Comparison of ENCODE assay signal across 18 cellular contexts in the genomic region with DNA sequence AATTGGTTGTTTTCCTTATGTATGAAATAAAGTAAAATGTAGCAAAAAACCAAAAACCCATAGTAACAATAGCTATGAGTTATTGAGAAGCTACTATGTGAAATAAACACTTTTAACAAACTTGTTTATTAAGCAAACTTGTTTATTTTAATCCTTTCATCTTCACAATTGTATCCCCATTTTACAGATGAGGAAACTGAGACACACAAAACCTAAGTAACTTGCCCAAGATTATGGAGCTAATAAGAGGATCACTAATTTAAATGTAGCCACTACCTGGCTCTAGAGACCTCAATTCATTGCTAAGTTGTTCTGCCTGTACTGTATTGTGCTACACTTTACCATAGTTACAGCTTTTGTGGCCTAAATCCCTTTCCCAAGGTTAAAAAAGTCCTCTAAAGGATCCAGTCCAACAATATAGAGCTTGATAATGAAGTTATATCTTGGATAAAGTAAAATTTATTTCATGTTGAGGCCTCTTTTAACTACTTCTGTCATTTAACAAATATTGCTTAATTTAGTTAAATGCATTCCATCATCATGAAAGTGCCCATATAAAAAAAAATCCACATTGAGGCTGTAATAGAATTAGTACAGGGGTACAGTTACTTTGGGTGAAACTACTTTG. TPM values are rescaled to one million over a fixed set of nuclear protein-coding genes. Genes with fewer than 3 reads are reported as not detected.
DNase-seq lines count a peak whose midpoint lies in the region; ATAC-seq and TF ChIP-seq lines count a peak whose summit lies in the region.
"Had no signal": no experiment of that assay in that cellular context is flagged by ENCODE, and none has a peak within 500 bp of the region (broad histone marks: within the 10 kb centered on the region; RNA-seq: fewer than 3 reads in every experiment).

No MANE protein-coding gene starts in this region.

- H3K9me2 ChIP-seq in SK-N-SH, result no peaks in the 10 kb centered on the region

- H3K9me3 Mint-ChIP-seq in WTC11, result no peaks in the 10 kb centered on the region
- no peaks in the 10 kb centered on the region for H3K9me3 Mint-ChIP-seq in CD8-positive, alpha-beta T cell
- H3K9me3 Mint-ChIP-seq: CD8-positive, alpha-beta memory T cell; H9 had no signal

- no peak for TF ChIP-seq EP300 in SK-N-SH (IDR thresholded peaks at IDR 0.05; ENCODE audit: borderline replicate concordance in 1 of 2, low read depth in 1 of 2, low read length in 1 of 2)

- H4K20me1 ChIP-seq in SK-N-SH (ENCODE audit: insufficient read depth), result no peaks in the 10 kb centered on the region
- H4K20me1 ChIP-seq: BLaER1 treated with 17β-estradiol and CSF1 and Interleukin-3, amounts not matched to agents 10 nM and 100 nM had no signal

- no peaks in the 10 kb centered on the region for H3K36me3 Mint-ChIP-seq in WTC11
- H3K36me3 Mint-ChIP-seq in CD8-positive, alpha-beta T cell, result no peaks in the 10 kb centered on the region
- H3K36me3 Mint-ChIP-seq: CD8-positive, alpha-beta memory T cell had no signal

- H3K4me3 ChIP-seq in SK-N-SH (ENCODE audit: low read depth in 2 of 2, low read length in 1 of 2) (no peak overlapping the region), right atrium auricular region (no peak overlapping the region), gastrocnemius medialis (no peak overlapping the region)
- H3K4me3 ChIP-seq in CD8-positive, alpha-beta T cell (ENCODE audit: low read depth, low read length), result no peak overlapping the region
- H3K4me3 ChIP-seq: BLaER1 treated with 17β-estradiol and CSF1 and Interleukin-3, amounts not matched to agents 10 nM and 100 nM had no signal

- H2AFZ ChIP-seq in SK-N-SH (ENCODE audit: low read depth), result no peak overlapping the region

- TF ChIP-seq CTCF in SK-N-SH (IDR thresholded peaks at IDR 0.05) (no peak), right atrium auricular region (IDR thresholded peaks at IDR 0.05) (no peak), WTC11 (IDR thresholded peaks at IDR 0.05) (no peak), gastrocnemius medialis (IDR thresholded peaks at IDR 0.05 in 4 of 5, conservative IDR thresholded peaks at IDR 0.05 in 1 of 5) (no peak)
- TF ChIP-seq CTCF in CD8-positive, alpha-beta T cell (IDR thresholded peaks at IDR 0.05), result no peak

- DNase-seq in SK-N-SH (no peak), right atrium auricular region (ENCODE audit: low spot score) (no peak), Right ventricle myocardium superior (no peak), WTC11 (ENCODE audit: low spot score) (no peak), gastrocnemius medialis (no peak)
- no peak for DNase-seq in CD8-positive, alpha-beta T cell
- DNase-seq: CD8-positive, alpha-beta memory T cell; COR-L47; DMS 273 treated with DMSO at 0.1 percent for 48 hours; DND-41; EL; GOT3; H9 had no signal

- H3K27me3 ChIP-seq in SK-N-SH (ENCODE audit: insufficient read depth), result no peaks in the 10 kb centered on the region
- no peaks in the 10 kb centered on the region for H3K27me3 ChIP-seq in right atrium auricular region
- no peaks in the 10 kb centered on the region for H3K27me3 ChIP-seq in gastrocnemius medialis
- no peaks in the 10 kb centered on the region for H3K27me3 ChIP-seq in CD8-positive, alpha-beta T cell (ENCODE audit: insufficient read depth, low read length)
- H3K27me3 ChIP-seq: BLaER1 treated with 17β-estradiol and CSF1 and Interleukin-3, amounts not matched to agents 10 nM and 100 nM had no signal

- H3K36me3 ChIP-seq in SK-N-SH (replicated peaks in 1 of 2; ENCODE audit: control insufficient read depth in 1 of 2, insufficient read depth in 2 of 2, low read length in 1 of 2) (no peaks in the 10 kb centered on the region), right atrium auricular region (no peaks in the 10 kb centered on the region), gastrocnemius medialis (no peaks in the 10 kb centered on the region)
- H3K36me3 ChIP-seq in CD8-positive, alpha-beta T cell (ENCODE audit: insufficient read depth, low read length), result no peaks in the 10 kb centered on the region

- H3K4me3 Mint-ChIP-seq in WTC11, result no peak overlapping the region
- no peak overlapping the region for H3K4me3 Mint-ChIP-seq in CD8-positive, alpha-beta T cell
- H3K4me3 Mint-ChIP-seq: B cell; CD8-positive, alpha-beta memory T cell; H9 had no signal

- CTCF ChIA-PET in SK-N-SH (lab: Yijun Ruan, JAX) (interaction anchor here (1.0 to 1.4 kb wide), 2 partner anchors 9 to 28 kb away, joined by 3 to 4 read pairs; no protein-coding TSS in a partner anchor), WTC11 (lab: Charles Lee) (no interaction called here)
- CTCF ChIA-PET in CD8-positive, alpha-beta T cell (lab: Charles Lee), result no interaction called here

- no peak for TF ChIP-seq RAD21 in SK-N-SH (IDR thresholded peaks at IDR 0.05; ENCODE audit: low read length)

- intact Hi-C loops in Right ventricle myocardium superior (cut with DNase I), result no loop called here
- intact Hi-C loops in gastrocnemius medialis (cut with DNase I; ENCODE audit: low total_unique reads), result loop anchor here (10.0 kb wide), 1 partner anchor 763 kb away; the partner anchor contains the start of gene SERINC5
- intact Hi-C loops in CD8-positive, alpha-beta T cell (cut with DNase I, micrococcal nuclease), result no loop called here

- peaks cover 38% of the 10 kb centered on the region for H3K4me1 Mint-ChIP-seq in WTC11
- H3K4me1 Mint-ChIP-seq in CD8-positive, alpha-beta T cell (ENCODE audit: low read depth), result no peaks in the 10 kb centered on the region
- H3K4me1 Mint-ChIP-seq: B cell; CD8-positive, alpha-beta memory T cell had no signal

- H3K27me3 Mint-ChIP-seq in WTC11 (ENCODE audit: low read depth), result no peaks in the 10 kb centered on the region
- peaks cover 2% of the 10 kb centered on the region for H3K27me3 Mint-ChIP-seq in CD8-positive, alpha-beta T cell (ENCODE audit: low read depth)

- no peaks in the 10 kb centered on the region for H3F3A ChIP-seq in SK-N-SH (replicated peaks; ENCODE audit: insufficient read depth)

- H3K27ac Mint-ChIP-seq in WTC11, result peak overlapping the region; percentile 80; the same call in 1 of the 2 replicates
- no peak overlapping the region for H3K27ac Mint-ChIP-seq in CD8-positive, alpha-beta T cell
- H3K27ac Mint-ChIP-seq: B cell; CD8-positive, alpha-beta memory T cell had no signal

- TF ChIP-seq POLR2A in gastrocnemius medialis (IDR thresholded peaks at IDR 0.05), result no peak

- in situ Hi-C loops in gastrocnemius medialis (cut with MboI; ENCODE audit: low sequenced_read_pairs in 4 of 4), result no loop called here

- no peak overlapping the region for H3K27ac ChIP-seq in SK-N-SH (ENCODE audit: low read depth in 2 of 2, low read length in 1 of 2)
- peak overlapping the region; percentile 47 to 83 for H3K27ac ChIP-seq in right atrium auricular region
- H3K27ac ChIP-seq in gastrocnemius medialis, result peak overlapping the region; percentile 62 to 83 (median 74)
- H3K27ac ChIP-seq in CD8-positive, alpha-beta T cell (ENCODE audit: low read depth, low read length), result no peak overlapping the region
- H3K27ac ChIP-seq: 22Rv1; BLaER1 treated with 17β-estradiol and CSF1 and Interleukin-3, amounts not matched to agents 10 nM and 100 nM had no signal

- peak; percentile 71 for ATAC-seq in SK-N-SH treated with all-trans-retinoic acid at 6 μM for 48 hours
- no peak for ATAC-seq in Right ventricle myocardium superior (ENCODE audit: poor library complexity)
- no peak for ATAC-seq in WTC11
- no peak for ATAC-seq in gastrocnemius medialis
- ATAC-seq in GM18858 (IDR thresholded peaks at IDR 0.05; ENCODE audit: unreplicated experiment), result no peak
- no peak for ATAC-seq in CD8-positive, alpha-beta T cell

- H3K9me3 ChIP-seq in SK-N-SH (no peaks in the 10 kb centered on the region), right atrium auricular region (no peaks in the 10 kb centered on the region), gastrocnemius medialis (no peaks in the 10 kb centered on the region)
- no peaks in the 10 kb centered on the region for H3K9me3 ChIP-seq in CD8-positive, alpha-beta T cell (ENCODE audit: low read length)

- H3K4me2 ChIP-seq in SK-N-SH, result no peak overlapping the region
- H3K4me2 ChIP-seq: BLaER1 treated with 17β-estradiol and CSF1 and Interleukin-3, amounts not matched to agents 10 nM and 100 nM had no signal

- H3K4me1 ChIP-seq in SK-N-SH (ENCODE audit: control insufficient read depth in 1 of 2, insufficient read depth in 2 of 2, low read depth in 1 of 2, low read length in 1 of 2), result peaks cover 0 to 3% of the 10 kb centered on the region in 2 experiments; a peak in 1 of 4 replicates
- peaks cover 0 to 15% of the 10 kb centered on the region in 2 donors for H3K4me1 ChIP-seq in right atrium auricular region
- peaks cover 39 to 51% of the 10 kb centered on the region in 2 donors for H3K4me1 ChIP-seq in gastrocnemius medialis
- no peaks in the 10 kb centered on the region for H3K4me1 ChIP-seq in CD8-positive, alpha-beta T cell (ENCODE audit: insufficient read depth, low read length)
- H3K4me1 ChIP-seq: BLaER1 treated with 17β-estradiol and CSF1 and Interleukin-3, amounts not matched to agents 10 nM and 100 nM had no signal

- peaks cover 3% of the 10 kb centered on the region; the same call in 1 of the 2 replicates for H3K79me2 ChIP-seq in SK-N-SH (ENCODE audit: insufficient read depth)

- H3K9ac ChIP-seq in SK-N-SH, result no peak overlapping the region
- H3K9ac ChIP-seq: BLaER1 treated with 17β-estradiol and CSF1 and Interleukin-3, amounts not matched to agents 10 nM and 100 nM had no signal

- POLR2A ChIA-PET in SK-N-SH (lab: Yijun Ruan, JAX) (no interaction called here), WTC11 (lab: Charles Lee) (no interaction called here)
- POLR2A ChIA-PET in CD8-positive, alpha-beta T cell (lab: Charles Lee), result no interaction called here

TF ChIP-seq in SK-N-SH treated with all-trans-retinoic acid at 6 μM for 48 hours, 23 proteins besides CTCF, POLR2A, EP300 and RAD21 (continues in another document):
- no peak for TF ChIP-seq ZFP30 (CRISPR knock-in tag; IDR thresholded peaks at IDR 0.05)
- no peak for TF ChIP-seq ZFP3 (CRISPR knock-in tag; IDR thresholded peaks at IDR 0.05)

TF ChIP-seq in WTC11, 78 proteins besides CTCF, POLR2A, EP300 and RAD21 (continues in another document):
- TF ChIP-seq, protein P1, sequence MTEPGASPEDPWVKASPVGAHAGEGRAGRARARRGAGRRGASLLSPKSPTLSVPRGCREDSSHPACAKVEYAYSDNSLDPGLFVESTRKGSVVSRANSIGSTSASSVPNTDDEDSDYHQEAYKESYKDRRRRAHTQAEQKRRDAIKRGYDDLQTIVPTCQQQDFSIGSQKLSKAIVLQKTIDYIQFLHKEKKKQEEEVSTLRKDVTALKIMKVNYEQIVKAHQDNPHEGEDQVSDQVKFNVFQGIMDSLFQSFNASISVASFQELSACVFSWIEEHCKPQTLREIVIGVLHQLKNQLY (CRISPR knock-in tag; IDR thresholded peaks at IDR 0.05), result no peak

RNA-seq across cellular contexts. Expression of gene HOMER1, which starts 22.1 kb away (rescaled TPM):
- 2.2 and 2.9 TPM in 2 replicates for polyA plus RNA-seq in SK-N-SH (2012; rRNA removed)
- 3.5 and 5.0 TPM in 2 replicates for polyA plus RNA-seq in SK-N-SH (2012; cell fraction: cytosol; rRNA removed)
- polyA plus RNA-seq in SK-N-SH (2012; cell fraction: nucleus; rRNA removed), result 1.1 and 1.7 TPM in 2 replicates
- total RNA-seq in right atrium auricular region, result 10 to 100 TPM; 30.1 to 31.4 TPM
- 52.6 TPM for total RNA-seq in Right ventricle myocardium superior
- total RNA-seq in WTC11 (2021), result 32.1 to 37.6 TPM (median 35.5 TPM) in 3 replicates
- 10 to 100 TPM; 23.5 to 51.0 (median 33.0) TPM for total RNA-seq in gastrocnemius medialis
- total RNA-seq in CD8-positive, alpha-beta T cell, result 1 to 10 TPM; 2.2 to 3.2 TPM

Comparison
In these comparisons a context has a peak if more than half of its experiments do, and no peak if none do; other contexts are left out.
1. H3K27ac ChIP-seq: peak in right atrium auricular region (2 of 2) and gastrocnemius medialis (4 of 4); none in SK-N-SH (0 of 2) and CD8-positive, alpha-beta T cell (single experiment).